Comparison of ENCODE assay signal across 13 cellular contexts in the genomic region with DNA sequence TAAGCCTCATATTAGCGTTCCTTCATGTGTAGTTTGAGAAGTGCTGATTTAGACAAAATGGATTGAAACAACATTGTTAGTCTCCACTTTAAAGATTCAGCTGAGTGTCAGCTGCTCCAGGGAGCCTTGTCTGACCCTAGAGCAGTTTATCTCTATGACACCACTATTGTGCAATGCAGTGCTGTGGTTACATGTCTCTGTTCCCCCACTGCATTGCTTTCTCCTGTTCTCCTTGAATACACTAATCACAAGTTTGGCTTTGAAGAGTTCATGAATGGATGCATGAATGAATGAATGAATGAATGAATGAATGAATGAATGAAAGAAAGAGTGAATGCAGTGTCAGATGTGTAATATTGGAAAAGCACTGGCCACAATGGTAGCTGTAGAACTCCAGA. TPM values are rescaled to one million over a fixed set of nuclear protein-coding genes. Genes with fewer than 3 reads are reported as not detected.
DNase-seq lines count a peak whose midpoint lies in the region; ATAC-seq and TF ChIP-seq lines count a peak whose summit lies in the region.
"Had no signal": no experiment of that assay in that cellular context is flagged by ENCODE, and none has a peak within 500 bp of the region (broad histone marks: within the 10 kb centered on the region; RNA-seq: fewer than 3 reads in every experiment).

No MANE protein-coding gene starts in this region.

- H3K27me3 ChIP-seq in osteoblast (ENCODE audit: insufficient read depth, low read length) = no peaks in the 10 kb centered on the region
- H3K27me3 ChIP-seq: transverse colon had no signal

- peaks cover 26% of the 10 kb centered on the region for H3K4me1 ChIP-seq in osteoblast (ENCODE audit: insufficient read depth, low read length)

- H3K4me3 ChIP-seq in fibroblast of villous mesenchyme (ENCODE audit: low read depth, low read length) (no peak overlapping the region), osteoblast (ENCODE audit: insufficient read depth, low read length) (no peak overlapping the region)
- H3K4me3 ChIP-seq: transverse colon had no signal

- no peaks in the 10 kb centered on the region for H3K36me3 Mint-ChIP-seq in activated T-helper 17 cell treated with anti-CD3 and anti-CD28 coated beads, Interleukin-2, amount 50 U/mL, for 72 hours (ENCODE audit: low read depth)
- H3K36me3 Mint-ChIP-seq: memory B cell had no signal

- H3K9me3 Mint-ChIP-seq in activated T-helper 17 cell treated with anti-CD3 and anti-CD28 coated beads, Interleukin-2, amount 50 U/mL, for 72 hours = peaks cover 6% of the 10 kb centered on the region

- H3K27me3 Mint-ChIP-seq in activated T-helper 17 cell treated with anti-CD3 and anti-CD28 coated beads, Interleukin-2, amount 50 U/mL, for 72 hours = no peaks in the 10 kb centered on the region
- H3K27me3 Mint-ChIP-seq: dendritic cell treated with granulocyte-macrophage colony-stimulating factor and Interleukin-4, amounts not matched to agents 40 ng/mL and 50 ng/mL, for 4 days had no signal

- H3K27ac ChIP-seq in osteoblast (ENCODE audit: low read depth, low read length) = peak overlapping the region; percentile 56
- H3K27ac ChIP-seq: transverse colon had no signal

- no peak for TF ChIP-seq CTCF in fibroblast of villous mesenchyme (IDR thresholded peaks at IDR 0.05; ENCODE audit: insufficient read depth, low read depth, low read length)
- no peak for TF ChIP-seq CTCF in osteoblast (IDR thresholded peaks at IDR 0.05; ENCODE audit: extremely low read depth, low read depth, low read length)

- no peaks in the 10 kb centered on the region for H3K36me3 ChIP-seq in osteoblast (ENCODE audit: insufficient read depth, low read length)
- H3K36me3 ChIP-seq: transverse colon had no signal

- no peaks in the 10 kb centered on the region for H3K79me2 ChIP-seq in osteoblast (ENCODE audit: insufficient read depth, low read length)

- no peaks in the 10 kb centered on the region for H3K4me1 Mint-ChIP-seq in activated T-helper 17 cell treated with anti-CD3 and anti-CD28 coated beads, Interleukin-2, amount 50 U/mL, for 72 hours
- H3K4me1 Mint-ChIP-seq: memory B cell had no signal

- no peak overlapping the region for H2AFZ ChIP-seq in osteoblast (ENCODE audit: low read length)

- H3K4me3 Mint-ChIP-seq in activated T-helper 17 cell treated with anti-CD3 and anti-CD28 coated beads, Interleukin-2, amount 50 U/mL, for 72 hours = no peak overlapping the region
- H3K4me3 Mint-ChIP-seq: dendritic cell treated with granulocyte-macrophage colony-stimulating factor and Interleukin-4, amounts not matched to agents 40 ng/mL and 50 ng/mL, for 4 days; memory B cell had no signal

- peak; percentile 38 for DNase-seq in GF-D8 (lab: John Stamatoyannopoulos, UW)
- DNase-seq in RPMI7951 (ENCODE audit: low read depth) = peak; percentile 84
- peak; percentile 91 for DNase-seq in fibroblast of villous mesenchyme (ENCODE audit: low read depth)
- peak; percentile 34 for DNase-seq in osteoblast (ENCODE audit: insufficient read length, low spot score, missing footprints)
- DNase-seq in NCI-H1436 treated with DMSO at 0.1 percent for 48 hours (lab: John Stamatoyannopoulos, UW) = no peak
- DNase-seq in DMS79 treated with DMSO at 0.1 percent for 48 hours (lab: John Stamatoyannopoulos, UW) = no peak
- DNase-seq: stimulated activated CD4-positive, alpha-beta T cell treated with anti-CD3 and anti-CD28 coated beads, Interleukin-1b, Interleukin-23, amount 100 ng/mL, for 48 hours; SW 1271; transverse colon had no signal

- H3K9me3 ChIP-seq in osteoblast (ENCODE audit: low read depth, low read length) = peaks cover 3% of the 10 kb centered on the region

- no peak overlapping the region for H3K27ac Mint-ChIP-seq in activated T-helper 17 cell treated with anti-CD3 and anti-CD28 coated beads, Interleukin-2, amount 50 U/mL, for 72 hours
- H3K27ac Mint-ChIP-seq: dendritic cell treated with granulocyte-macrophage colony-stimulating factor and Interleukin-4, amounts not matched to agents 40 ng/mL and 50 ng/mL, for 4 days; memory B cell had no signal

- H3K4me2 ChIP-seq in osteoblast (ENCODE audit: insufficient read depth, low read length) = peak overlapping the region; percentile 23

- H4K20me1 ChIP-seq in osteoblast (ENCODE audit: insufficient read depth, low read length) = no peaks in the 10 kb centered on the region

- no peak for ATAC-seq in GM18502 (IDR thresholded peaks at IDR 0.05; ENCODE audit: poor library complexity, unreplicated experiment)
- no peak for ATAC-seq in activated T-helper 17 cell treated with anti-CD3 and anti-CD28 coated beads, Interleukin-2, amount 50 U/mL, for 72 hours (replicated peaks)

RNA-seq across cellular contexts. Expression of a gene that starts 38.3 kb away (rescaled TPM):
- 0.24 and 0.39 TPM in 2 replicates for total RNA-seq in RPMI7951 (2014; rRNA removed; shearing (Covaris generic))
- not detected in 2 replicates for total RNA-seq in fibroblast of villous mesenchyme
- not detected in 2 replicates for total RNA-seq in osteoblast
- not detected for total RNA-seq in activated T-helper 17 cell treated with anti-CD3 and anti-CD28 coated beads, Interleukin-2, amount 50 U/mL, for 72 hours

RNA-seq across cellular contexts. Expression of a gene that starts 39.8 kb away (rescaled TPM):
- 2.8 and 3.1 TPM in 2 replicates for total RNA-seq in RPMI7951 (2014; rRNA removed; shearing (Covaris generic))
- total RNA-seq in fibroblast of villous mesenchyme = 58.6 and 130 TPM in 2 replicates
- total RNA-seq in osteoblast = 192 and 256 TPM in 2 replicates
- total RNA-seq in activated T-helper 17 cell treated with anti-CD3 and anti-CD28 coated beads, Interleukin-2, amount 50 U/mL, for 72 hours = 10 to 100 TPM; 34.6 to 97.7 TPM

Comparison
In these comparisons a context has a peak if more than half of its experiments do, and no peak if none do; other contexts are left out.
1. DNase-seq: peak in GF-D8 (single experiment), RPMI7951 (single experiment), fibroblast of villous mesenchyme (single experiment) and osteoblast (single experiment); none in NCI-H1436 treated with DMSO at 0.1 percent for 48 hours (single experiment) and DMS79 treated with DMSO at 0.1 percent for 48 hours (single experiment).